1 cellular context compared by ENCODE assay signal in the genomic region with DNA sequence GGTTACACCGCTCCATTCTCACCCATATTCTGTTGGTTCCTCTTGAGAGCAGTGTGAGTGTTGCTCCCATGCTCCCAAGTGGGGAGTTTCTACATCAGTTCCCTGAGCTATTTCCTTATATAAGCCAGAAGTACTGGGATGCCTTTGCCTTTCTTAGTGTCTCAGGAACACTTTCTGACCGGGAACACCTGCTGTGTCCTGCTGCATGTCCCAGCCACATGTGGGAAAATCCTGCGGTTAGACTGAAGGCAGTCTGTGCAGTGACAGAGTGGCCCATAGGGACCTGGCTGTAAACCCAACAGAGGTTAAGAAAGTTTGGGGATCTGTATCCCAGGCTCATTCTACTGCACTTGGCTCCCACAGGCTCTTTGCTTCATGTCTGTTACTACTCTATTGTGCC.
TF ChIP-seq lines count a peak whose summit lies in the region.

No MANE protein-coding gene starts in this region.

TF ChIP-seq in K562, 482 proteins besides CTCF, POLR2A, EP300 and RAD21 (continued from another document):
- TF ChIP-seq, protein P1, sequence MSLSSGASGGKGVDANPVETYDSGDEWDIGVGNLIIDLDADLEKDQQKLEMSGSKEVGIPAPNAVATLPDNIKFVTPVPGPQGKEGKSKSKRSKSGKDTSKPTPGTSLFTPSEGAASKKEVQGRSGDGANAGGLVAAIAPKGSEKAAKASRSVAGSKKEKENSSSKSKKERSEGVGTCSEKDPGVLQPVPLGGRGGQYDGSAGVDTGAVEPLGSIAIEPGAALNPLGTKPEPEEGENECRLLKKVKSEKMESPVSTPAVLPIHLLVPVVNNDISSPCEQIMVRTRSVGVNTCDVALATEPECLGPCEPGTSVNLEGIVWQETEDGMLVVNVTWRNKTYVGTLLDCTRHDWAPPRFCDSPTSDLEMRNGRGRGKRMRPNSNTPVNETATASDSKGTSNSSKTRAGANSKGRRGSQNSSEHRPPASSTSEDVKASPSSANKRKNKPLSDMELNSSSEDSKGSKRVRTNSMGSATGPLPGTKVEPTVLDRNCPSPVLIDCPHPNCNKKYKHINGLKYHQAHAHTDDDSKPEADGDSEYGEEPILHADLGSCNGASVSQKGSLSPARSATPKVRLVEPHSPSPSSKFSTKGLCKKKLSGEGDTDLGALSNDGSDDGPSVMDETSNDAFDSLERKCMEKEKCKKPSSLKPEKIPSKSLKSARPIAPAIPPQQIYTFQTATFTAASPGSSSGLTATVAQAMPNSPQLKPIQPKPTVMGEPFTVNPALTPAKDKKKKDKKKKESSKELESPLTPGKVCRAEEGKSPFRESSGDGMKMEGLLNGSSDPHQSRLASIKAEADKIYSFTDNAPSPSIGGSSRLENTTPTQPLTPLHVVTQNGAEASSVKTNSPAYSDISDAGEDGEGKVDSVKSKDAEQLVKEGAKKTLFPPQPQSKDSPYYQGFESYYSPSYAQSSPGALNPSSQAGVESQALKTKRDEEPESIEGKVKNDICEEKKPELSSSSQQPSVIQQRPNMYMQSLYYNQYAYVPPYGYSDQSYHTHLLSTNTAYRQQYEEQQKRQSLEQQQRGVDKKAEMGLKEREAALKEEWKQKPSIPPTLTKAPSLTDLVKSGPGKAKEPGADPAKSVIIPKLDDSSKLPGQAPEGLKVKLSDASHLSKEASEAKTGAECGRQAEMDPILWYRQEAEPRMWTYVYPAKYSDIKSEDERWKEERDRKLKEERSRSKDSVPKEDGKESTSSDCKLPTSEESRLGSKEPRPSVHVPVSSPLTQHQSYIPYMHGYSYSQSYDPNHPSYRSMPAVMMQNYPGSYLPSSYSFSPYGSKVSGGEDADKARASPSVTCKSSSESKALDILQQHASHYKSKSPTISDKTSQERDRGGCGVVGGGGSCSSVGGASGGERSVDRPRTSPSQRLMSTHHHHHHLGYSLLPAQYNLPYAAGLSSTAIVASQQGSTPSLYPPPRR (CRISPR knock-in tag; IDR thresholded peaks at IDR 0.05; ENCODE audit: borderline replicate concordance), result no peak
- TF ChIP-seq MAFK (IDR thresholded peaks at IDR 0.05; ENCODE audit: low read length) (no peak), ZNF197 (CRISPR knock-in tag; IDR thresholded peaks at IDR 0.05; ENCODE audit: low read depth) (no peak), ZNF780A (CRISPR knock-in tag; IDR thresholded peaks at IDR 0.05) (no peak), POLR2H (tag; IDR thresholded peaks at IDR 0.05; ENCODE audit: low read depth) (no peak), OTX1 (CRISPR knock-in tag; IDR thresholded peaks at IDR 0.05) (no peak)
- TF ChIP-seq, protein P2, sequence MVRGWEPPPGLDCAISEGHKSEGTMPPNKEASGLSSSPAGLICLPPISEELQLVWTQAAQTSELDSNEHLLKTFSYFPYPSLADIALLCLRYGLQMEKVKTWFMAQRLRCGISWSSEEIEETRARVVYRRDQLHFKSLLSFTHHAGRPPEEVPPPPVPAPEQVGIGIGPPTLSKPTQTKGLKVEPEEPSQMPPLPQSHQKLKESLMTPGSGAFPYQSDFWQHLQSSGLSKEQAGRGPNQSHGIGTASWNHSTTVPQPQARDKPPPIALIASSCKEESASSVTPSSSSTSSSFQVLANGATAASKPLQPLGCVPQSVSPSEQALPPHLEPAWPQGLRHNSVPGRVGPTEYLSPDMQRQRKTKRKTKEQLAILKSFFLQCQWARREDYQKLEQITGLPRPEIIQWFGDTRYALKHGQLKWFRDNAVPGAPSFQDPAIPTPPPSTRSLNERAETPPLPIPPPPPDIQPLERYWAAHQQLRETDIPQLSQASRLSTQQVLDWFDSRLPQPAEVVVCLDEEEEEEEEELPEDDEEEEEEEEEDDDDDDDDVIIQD (CRISPR knock-in tag; IDR thresholded peaks at IDR 0.05), result no peak
